Comparison of ENCODE assay signal across 8 cellular contexts in the genomic region with DNA sequence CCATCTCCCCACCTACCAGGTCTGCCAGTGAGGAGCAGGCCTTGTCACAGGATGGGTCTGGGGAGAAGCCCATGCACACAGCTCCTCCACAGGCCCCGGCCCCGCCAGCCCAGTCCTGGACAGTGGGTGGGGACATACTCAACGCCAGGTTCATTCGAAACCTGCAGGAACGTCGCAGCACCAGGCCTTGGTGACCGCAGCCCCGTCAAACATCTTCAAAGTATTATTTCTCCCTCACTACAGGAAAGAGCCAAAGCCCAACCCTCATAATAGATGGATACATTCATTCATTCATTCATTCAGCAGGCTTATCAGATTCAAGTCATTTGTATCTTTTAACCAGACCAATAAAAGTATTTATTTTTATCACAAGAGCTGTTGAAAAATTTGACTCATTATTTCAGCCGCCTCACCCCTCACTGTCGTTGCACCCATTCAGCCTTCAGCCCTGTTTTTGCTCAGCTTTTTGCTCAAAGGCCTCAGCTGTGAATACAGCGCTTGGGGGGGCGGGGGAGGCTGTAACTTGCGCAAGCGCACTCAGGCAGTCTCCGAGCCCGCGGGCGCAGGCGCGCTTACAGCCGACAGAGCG. TPM values are rescaled to one million over a fixed set of nuclear protein-coding genes. Genes with fewer than 3 reads are reported as not detected.
A peak's percentile ranks its signal among the peaks of the same experiment; 100 is the strongest.
DNase-seq lines count a peak whose midpoint lies in the region; TF ChIP-seq lines count a peak whose summit lies in the region.

No MANE protein-coding gene starts in this region.

- no peaks in the 10 kb centered on the region for H3K9me2 ChIP-seq in OCI-LY1 (ENCODE audit: low read depth, low read length)

- TF ChIP-seq CTCF in OCI-LY1 (IDR thresholded peaks at IDR 0.05; ENCODE audit: low read length) (no peak), ascending aorta (IDR thresholded peaks at IDR 0.05) (no peak)

- no peak overlapping the region for H2AFZ ChIP-seq in OCI-LY1 (ENCODE audit: low read length)

- H3K4me2 ChIP-seq in OCI-LY1 (ENCODE audit: low read length) (peak overlapping the region; percentile 74), skeletal muscle satellite cell (ENCODE audit: low read length) (peak overlapping the region; percentile 72)

- peaks cover 18% of the 10 kb centered on the region for H3K4me1 ChIP-seq in OCI-LY1 (ENCODE audit: insufficient read depth, low read length, severe bottlenecking)
- peaks cover 0 to 12% of the 10 kb centered on the region in 2 donors for H3K4me1 ChIP-seq in ascending aorta
- H3K4me1 ChIP-seq in iPS-15b (ENCODE audit: control insufficient read depth, insufficient read depth, low read length) = peaks cover 6% of the 10 kb centered on the region
- peaks cover 13% of the 10 kb centered on the region for H3K4me1 ChIP-seq in skeletal muscle satellite cell (ENCODE audit: control insufficient read depth, insufficient read depth, low read length)

- H3K4me3 ChIP-seq in OCI-LY1 (ENCODE audit: low read depth, low read length, poor library complexity, severe bottlenecking) (peak overlapping the region; percentile 88), ascending aorta (peak overlapping the region; percentile 89 to 96), iPS-15b (ENCODE audit: low read depth, low read length) (peak overlapping the region; percentile 90), skeletal muscle satellite cell (ENCODE audit: low read length) (peak overlapping the region; percentile 47)

- no peaks in the 10 kb centered on the region for H3K27me3 ChIP-seq in OCI-LY1 (ENCODE audit: insufficient read depth, low read length)
- no peaks in the 10 kb centered on the region for H3K27me3 ChIP-seq in ascending aorta
- H3K27me3 ChIP-seq in iPS-15b (ENCODE audit: control insufficient read depth, insufficient read depth, low read length) = no peaks in the 10 kb centered on the region
- no peaks in the 10 kb centered on the region for H3K27me3 ChIP-seq in skeletal muscle satellite cell (ENCODE audit: control insufficient read depth, insufficient read depth, low read length)

- H3K9ac ChIP-seq in OCI-LY1 (ENCODE audit: low read length) (peak overlapping the region; percentile 59), iPS-15b (ENCODE audit: low read depth, low read length) (no peak overlapping the region), skeletal muscle satellite cell (ENCODE audit: low read depth, low read length) (peak overlapping the region; percentile 54)

- H3K9me3 ChIP-seq in OCI-LY1 (ENCODE audit: low read length) (no peaks in the 10 kb centered on the region), ascending aorta (no peaks in the 10 kb centered on the region), iPS-15b (ENCODE audit: control insufficient read depth, insufficient read depth, low read length) (no peaks in the 10 kb centered on the region), skeletal muscle satellite cell (replicated peaks; ENCODE audit: low read length) (no peaks in the 10 kb centered on the region)

- H4K20me1 ChIP-seq in OCI-LY1 (ENCODE audit: insufficient read depth, low read length) = no peaks in the 10 kb centered on the region

- intact Hi-C loops in ascending aorta (cut with DNase I) = loop anchor here (2.0 kb wide), 1 partner anchor 26 kb away; a partner anchor contains a TSS

- peaks cover 17% of the 10 kb centered on the region for H3K36me3 ChIP-seq in OCI-LY1 (ENCODE audit: insufficient read depth, low read length)
- peaks cover 8 to 26% of the 10 kb centered on the region in 2 donors for H3K36me3 ChIP-seq in ascending aorta
- peaks cover 7% of the 10 kb centered on the region for H3K36me3 ChIP-seq in iPS-15b (ENCODE audit: control insufficient read depth, insufficient read depth, low read length)
- peaks cover 19% of the 10 kb centered on the region for H3K36me3 ChIP-seq in skeletal muscle satellite cell (ENCODE audit: insufficient read depth, low read length)

- H3K27ac ChIP-seq in OCI-LY1 (ENCODE audit: low read depth, low read length, poor library complexity, severe bottlenecking) = peak overlapping the region; percentile 15
- H3K27ac ChIP-seq in ascending aorta = peak overlapping the region; percentile 85 to 93

- H3F3A ChIP-seq in OCI-LY1 (ENCODE audit: insufficient read depth, low read length) = no peaks in the 10 kb centered on the region

- DNase-seq in NCI-H2227 (lab: John Stamatoyannopoulos, UW; ENCODE audit: unreplicated experiment) = peak; percentile 96
- no peak for DNase-seq in NCI-H2227 treated with DMSO at 0.1 percent for 48 hours (lab: John Stamatoyannopoulos, UW)
- peak; percentile 67 to 95 for DNase-seq in ascending aorta (ENCODE audit: low spot score in 2 of 2)
- no peak for DNase-seq in NCI-H2081 (lab: John Stamatoyannopoulos, UW)
- DNase-seq in SW 1271 (lab: John Stamatoyannopoulos, UW) = no peak

- peaks cover 7% of the 10 kb centered on the region; the same call in 1 of the 2 replicates for H3K79me2 ChIP-seq in OCI-LY1 (ENCODE audit: insufficient read depth, low read length)

RNA-seq across cellular contexts. Expression of a gene that starts 0.4 kb away (rescaled TPM):
- 6.2 TPM for total RNA-seq in ascending aorta
- total RNA-seq in skeletal muscle satellite cell (2012; rRNA removed) = 2.8 and 3.9 TPM in 2 replicates

RNA-seq across cellular contexts. Expression of a gene that starts 19.9 kb away (rescaled TPM):
- 13.7 TPM for total RNA-seq in ascending aorta
- 3.3 and 3.7 TPM in 2 replicates for total RNA-seq in skeletal muscle satellite cell (2012; rRNA removed)

RNA-seq across cellular contexts. Expression of a gene that starts 26.3 kb away (rescaled TPM):
- 39.2 TPM for total RNA-seq in ascending aorta
- total RNA-seq in skeletal muscle satellite cell (2012; rRNA removed) = 23.1 and 27.7 TPM in 2 replicates

RNA-seq across cellular contexts. Expression of a gene that starts 28.9 kb away (rescaled TPM):
- total RNA-seq in ascending aorta = 33.0 TPM
- total RNA-seq in skeletal muscle satellite cell (2012; rRNA removed) = 83.7 and 109 TPM in 2 replicates

RNA-seq across cellular contexts. Expression of a gene that starts 29.5 kb away (rescaled TPM):
- total RNA-seq in ascending aorta = 52.6 TPM
- 32.3 and 33.0 TPM in 2 replicates for total RNA-seq in skeletal muscle satellite cell (2012; rRNA removed)

Comparison
In these comparisons a context has a peak if more than half of its experiments do, and no peak if none do; other contexts are left out.
1. DNase-seq: peak in NCI-H2227 (single experiment) and ascending aorta (2 of 2); none in NCI-H2227 treated with DMSO at 0.1 percent for 48 hours (single experiment), NCI-H2081 (0 of 2) and SW 1271 (0 of 2).
2. Peak in every context shown above with its lines, with median percentiles within 50 percentile points of each other: H3K4me3 ChIP-seq.